In genomic region chr15:57053470-57053869, GRCh38 we compare ENCODE assay signal across 16 cellular contexts.
"Had no signal": no experiment of that assay in that cellular context is flagged by ENCODE, and none has a peak within 500 bp of the region (broad histone marks: within the 10 kb centered on the region; RNA-seq: fewer than 3 reads in every experiment).

No MANE protein-coding gene starts in this region.

- H3K27me3 ChIP-seq: breast epithelium, gastroesophageal sphincter, thyroid gland, vagina had no signal

- H3K27ac Mint-ChIP-seq: dendritic cell treated with granulocyte-macrophage colony-stimulating factor and Interleukin-4, amounts not matched to agents 40 ng/mL and 50 ng/mL, for 4 days had no signal

- DNase-seq: activated CD4-positive, CD25-positive, alpha-beta regulatory T cell treated with anti-CD3 and anti-CD28 coated beads, Interleukin-2, amount 50 U/mL, for 72 hours; activated naive CD4-positive, alpha-beta T cell; activated T-cell treated with anti-CD3 and anti-CD28 coated beads for 4 hours; aorta; cerebellar nuclear complex; islet precursor cell; left ventricle myocardium inferior; T-helper 1 cell; T1000; thyroid gland had no signal

- H3K9me3 ChIP-seq: breast epithelium, gastroesophageal sphincter, left ventricle myocardium inferior, prostate gland, thyroid gland, vagina had no signal

- H3K27ac ChIP-seq: breast epithelium, gastroesophageal sphincter, left ventricle myocardium inferior, prostate gland, thyroid gland, vagina had no signal

- H3K9me3 Mint-ChIP-seq: dendritic cell treated with granulocyte-macrophage colony-stimulating factor and Interleukin-4, amounts not matched to agents 40 ng/mL and 50 ng/mL, for 4 days had no signal

- H3K27me3 Mint-ChIP-seq: dendritic cell treated with granulocyte-macrophage colony-stimulating factor and Interleukin-4, amounts not matched to agents 40 ng/mL and 50 ng/mL, for 4 days had no signal

- H3K4me3 Mint-ChIP-seq: dendritic cell treated with granulocyte-macrophage colony-stimulating factor and Interleukin-4, amounts not matched to agents 40 ng/mL and 50 ng/mL, for 4 days had no signal

- H3K4me3 ChIP-seq: breast epithelium, gastroesophageal sphincter, left ventricle myocardium inferior, prostate gland, thyroid gland, vagina had no signal

- ATAC-seq: gastroesophageal sphincter, sciatic nerve had no signal

- H3K36me3 ChIP-seq: breast epithelium, gastroesophageal sphincter, left ventricle myocardium inferior, prostate gland, thyroid gland, vagina had no signal
